ENCODE assay signal across 1 cellular context in the genomic region with DNA sequence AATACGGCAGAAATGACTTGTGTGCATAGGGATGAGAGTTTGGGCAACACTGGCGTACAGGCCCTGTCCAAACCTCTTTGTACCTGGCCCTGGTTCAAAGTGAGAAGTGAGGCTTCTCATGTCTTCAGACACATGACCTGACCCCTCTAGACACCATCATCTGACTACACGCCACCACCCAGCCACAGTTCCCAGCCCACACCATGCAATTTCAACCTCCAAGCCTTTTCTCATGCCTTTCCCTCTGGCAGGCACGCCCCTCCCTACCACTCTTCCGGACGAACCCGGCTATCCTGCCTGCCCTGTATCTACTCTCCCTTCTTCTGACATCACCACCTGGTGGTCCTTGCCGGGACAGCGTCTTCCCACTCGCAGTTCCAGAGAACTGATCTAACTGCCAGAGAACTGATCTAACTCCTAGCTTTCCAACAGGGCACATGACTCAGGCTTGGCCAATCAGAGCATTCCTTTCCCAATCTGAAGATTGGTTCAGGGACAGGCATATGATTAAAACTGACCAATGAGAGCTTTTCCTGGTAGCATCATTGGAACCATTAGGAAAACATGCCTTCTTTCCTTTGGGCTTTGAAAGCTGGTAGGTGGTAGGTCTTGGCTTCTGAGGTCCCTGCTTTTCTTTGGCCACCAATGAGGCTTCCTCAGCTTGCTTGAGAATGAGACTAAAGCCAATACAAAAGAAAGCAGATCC.
TF ChIP-seq lines count a peak whose summit lies in the region.

No MANE protein-coding gene starts in this region.

TF ChIP-seq in HepG2, 621 proteins besides CTCF, POLR2A, EP300 and RAD21 (continued from another document and continues in another):
- TF ChIP-seq, protein P1, sequence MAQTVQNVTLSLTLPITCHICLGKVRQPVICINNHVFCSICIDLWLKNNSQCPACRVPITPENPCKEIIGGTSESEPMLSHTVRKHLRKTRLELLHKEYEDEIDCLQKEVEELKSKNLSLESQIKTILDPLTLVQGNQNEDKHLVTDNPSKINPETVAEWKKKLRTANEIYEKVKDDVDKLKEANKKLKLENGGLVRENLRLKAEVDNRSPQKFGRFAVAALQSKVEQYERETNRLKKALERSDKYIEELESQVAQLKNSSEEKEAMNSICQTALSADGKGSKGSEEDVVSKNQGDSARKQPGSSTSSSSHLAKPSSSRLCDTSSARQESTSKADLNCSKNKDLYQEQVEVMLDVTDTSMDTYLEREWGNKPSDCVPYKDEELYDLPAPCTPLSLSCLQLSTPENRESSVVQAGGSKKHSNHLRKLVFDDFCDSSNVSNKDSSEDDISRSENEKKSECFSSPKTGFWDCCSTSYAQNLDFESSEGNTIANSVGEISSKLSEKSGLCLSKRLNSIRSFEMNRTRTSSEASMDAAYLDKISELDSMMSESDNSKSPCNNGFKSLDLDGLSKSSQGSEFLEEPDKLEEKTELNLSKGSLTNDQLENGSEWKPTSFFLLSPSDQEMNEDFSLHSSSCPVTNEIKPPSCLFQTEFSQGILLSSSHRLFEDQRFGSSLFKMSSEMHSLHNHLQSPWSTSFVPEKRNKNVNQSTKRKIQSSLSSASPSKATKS (CRISPR knock-in tag; IDR thresholded peaks at IDR 0.05): no peak
- no peak for TF ChIP-seq NONO (IDR thresholded peaks at IDR 0.05)
- TF ChIP-seq NONO (CRISPR knock-in tag; conservative IDR thresholded peaks at IDR 0.05): peak; percentile 60; the same call in 1 of the 2 replicates
- no peak for TF ChIP-seq ZNF567 (CRISPR knock-in tag; IDR thresholded peaks at IDR 0.05; ENCODE audit: borderline replicate concordance)
- TF ChIP-seq HCFC1 (IDR thresholded peaks at IDR 0.05; ENCODE audit: low read depth, low read length): no peak
- no peak; the same call in 1 of the 2 replicates for TF ChIP-seq ZNF329 (CRISPR knock-in tag; IDR thresholded peaks at IDR 0.05; ENCODE audit: low read depth)
- TF ChIP-seq ZNF619 (CRISPR knock-in tag; IDR thresholded peaks at IDR 0.05): no peak
- TF ChIP-seq FOSL1 (CRISPR knock-in tag; IDR thresholded peaks at IDR 0.05; ENCODE audit: borderline replicate concordance): no peak
- TF ChIP-seq, protein P2, sequence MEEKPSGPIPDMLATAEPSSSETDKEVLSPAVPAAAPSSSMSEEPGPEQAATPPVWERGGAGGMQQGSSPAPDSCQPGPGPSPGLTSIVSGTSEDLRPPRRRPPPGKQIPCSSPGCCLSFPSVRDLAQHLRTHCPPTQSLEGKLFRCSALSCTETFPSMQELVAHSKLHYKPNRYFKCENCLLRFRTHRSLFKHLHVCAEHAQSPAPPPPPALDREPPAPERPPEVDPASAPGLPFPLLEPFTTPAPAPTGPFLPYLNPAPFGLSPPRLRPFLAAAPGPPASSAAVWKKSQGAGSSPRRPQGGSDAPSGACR (CRISPR knock-in tag; IDR thresholded peaks at IDR 0.05): no peak
- no peak for TF ChIP-seq JUND (CRISPR knock-in tag; IDR thresholded peaks at IDR 0.05)
- no peak for TF ChIP-seq KLF6 (CRISPR knock-in tag; IDR thresholded peaks at IDR 0.05)
- TF ChIP-seq, protein P3, sequence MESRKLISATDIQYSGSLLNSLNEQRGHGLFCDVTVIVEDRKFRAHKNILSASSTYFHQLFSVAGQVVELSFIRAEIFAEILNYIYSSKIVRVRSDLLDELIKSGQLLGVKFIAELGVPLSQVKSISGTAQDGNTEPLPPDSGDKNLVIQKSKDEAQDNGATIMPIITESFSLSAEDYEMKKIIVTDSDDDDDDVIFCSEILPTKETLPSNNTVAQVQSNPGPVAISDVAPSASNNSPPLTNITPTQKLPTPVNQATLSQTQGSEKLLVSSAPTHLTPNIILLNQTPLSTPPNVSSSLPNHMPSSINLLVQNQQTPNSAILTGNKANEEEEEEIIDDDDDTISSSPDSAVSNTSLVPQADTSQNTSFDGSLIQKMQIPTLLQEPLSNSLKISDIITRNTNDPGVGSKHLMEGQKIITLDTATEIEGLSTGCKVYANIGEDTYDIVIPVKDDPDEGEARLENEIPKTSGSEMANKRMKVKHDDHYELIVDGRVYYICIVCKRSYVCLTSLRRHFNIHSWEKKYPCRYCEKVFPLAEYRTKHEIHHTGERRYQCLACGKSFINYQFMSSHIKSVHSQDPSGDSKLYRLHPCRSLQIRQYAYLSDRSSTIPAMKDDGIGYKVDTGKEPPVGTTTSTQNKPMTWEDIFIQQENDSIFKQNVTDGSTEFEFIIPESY (CRISPR knock-in tag; IDR thresholded peaks at IDR 0.05): no peak
- no peak for TF ChIP-seq SATB2 (CRISPR knock-in tag; IDR thresholded peaks at IDR 0.05)
- TF ChIP-seq ATM (IDR thresholded peaks at IDR 0.05; ENCODE audit: borderline replicate concordance): no peak
- peak; percentile 62; the same call in 1 of the 2 replicates for TF ChIP-seq TARDBP (CRISPR knock-in tag; IDR thresholded peaks at IDR 0.05)
- no peak; the same call in 1 of the 2 replicates for TF ChIP-seq HNF4G (IDR thresholded peaks at IDR 0.05; ENCODE audit: borderline replicate concordance, low read depth, low read length)
- TF ChIP-seq HNF4G (CRISPR knock-in tag; IDR thresholded peaks at IDR 0.05; ENCODE audit: borderline replicate concordance, low read depth): no peak
- TF ChIP-seq, protein P4, sequence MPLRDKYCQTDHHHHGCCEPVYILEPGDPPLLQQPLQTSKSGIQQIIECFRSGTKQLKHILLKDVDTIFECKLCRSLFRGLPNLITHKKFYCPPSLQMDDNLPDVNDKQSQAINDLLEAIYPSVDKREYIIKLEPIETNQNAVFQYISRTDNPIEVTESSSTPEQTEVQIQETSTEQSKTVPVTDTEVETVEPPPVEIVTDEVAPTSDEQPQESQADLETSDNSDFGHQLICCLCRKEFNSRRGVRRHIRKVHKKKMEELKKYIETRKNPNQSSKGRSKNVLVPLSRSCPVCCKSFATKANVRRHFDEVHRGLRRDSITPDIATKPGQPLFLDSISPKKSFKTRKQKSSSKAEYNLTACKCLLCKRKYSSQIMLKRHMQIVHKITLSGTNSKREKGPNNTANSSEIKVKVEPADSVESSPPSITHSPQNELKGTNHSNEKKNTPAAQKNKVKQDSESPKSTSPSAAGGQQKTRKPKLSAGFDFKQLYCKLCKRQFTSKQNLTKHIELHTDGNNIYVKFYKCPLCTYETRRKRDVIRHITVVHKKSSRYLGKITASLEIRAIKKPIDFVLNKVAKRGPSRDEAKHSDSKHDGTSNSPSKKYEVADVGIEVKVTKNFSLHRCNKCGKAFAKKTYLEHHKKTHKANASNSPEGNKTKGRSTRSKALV (CRISPR knock-in tag; IDR thresholded peaks at IDR 0.05): no peak
- TF ChIP-seq HNRNPH1 (optimal IDR thresholded peaks at IDR 0.05; ENCODE audit: low read depth, low read length): no peak
- no peak for TF ChIP-seq MAFK (conservative IDR thresholded peaks at IDR 0.05 in 1 of 2, IDR thresholded peaks at IDR 0.05 in 1 of 2; ENCODE audit: low read length in 2 of 2)
- no peak; the same call in 1 of the 2 replicates for TF ChIP-seq CEBPG (CRISPR knock-in tag; IDR thresholded peaks at IDR 0.05)
- TF ChIP-seq SAFB2 (CRISPR knock-in tag; IDR thresholded peaks at IDR 0.05; ENCODE audit: borderline replicate concordance, low read depth): no peak
- TF ChIP-seq ZNF790 (CRISPR knock-in tag; IDR thresholded peaks at IDR 0.05; ENCODE audit: borderline replicate concordance): no peak
- no peak for TF ChIP-seq TBX3 (IDR thresholded peaks at IDR 0.05; ENCODE audit: borderline replicate concordance)
- TF ChIP-seq IRF2 (CRISPR knock-in tag; IDR thresholded peaks at IDR 0.05): 0 out of 2 replicates have a peak, but pooled peaks have one; percentile 46
- TF ChIP-seq, protein P5, sequence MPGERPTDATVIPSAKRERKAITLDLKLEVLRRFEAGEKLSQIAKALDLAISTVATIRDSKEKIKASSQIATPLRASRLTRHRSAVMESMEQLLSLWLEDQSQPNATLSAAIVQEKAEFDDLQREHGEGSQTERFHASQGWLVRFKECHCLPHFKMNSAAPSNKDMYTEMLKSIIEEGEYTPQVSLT (CRISPR knock-in tag; IDR thresholded peaks at IDR 0.05; ENCODE audit: borderline replicate concordance, low read depth): no peak
- TF ChIP-seq, protein P6, sequence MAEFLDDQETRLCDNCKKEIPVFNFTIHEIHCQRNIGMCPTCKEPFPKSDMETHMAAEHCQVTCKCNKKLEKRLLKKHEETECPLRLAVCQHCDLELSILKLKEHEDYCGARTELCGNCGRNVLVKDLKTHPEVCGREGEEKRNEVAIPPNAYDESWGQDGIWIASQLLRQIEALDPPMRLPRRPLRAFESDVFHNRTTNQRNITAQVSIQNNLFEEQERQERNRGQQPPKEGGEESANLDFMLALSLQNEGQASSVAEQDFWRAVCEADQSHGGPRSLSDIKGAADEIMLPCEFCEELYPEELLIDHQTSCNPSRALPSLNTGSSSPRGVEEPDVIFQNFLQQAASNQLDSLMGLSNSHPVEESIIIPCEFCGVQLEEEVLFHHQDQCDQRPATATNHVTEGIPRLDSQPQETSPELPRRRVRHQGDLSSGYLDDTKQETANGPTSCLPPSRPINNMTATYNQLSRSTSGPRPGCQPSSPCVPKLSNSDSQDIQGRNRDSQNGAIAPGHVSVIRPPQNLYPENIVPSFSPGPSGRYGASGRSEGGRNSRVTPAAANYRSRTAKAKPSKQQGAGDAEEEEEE (CRISPR knock-in tag; IDR thresholded peaks at IDR 0.05; ENCODE audit: borderline replicate concordance): no peak
- TF ChIP-seq, protein P7, sequence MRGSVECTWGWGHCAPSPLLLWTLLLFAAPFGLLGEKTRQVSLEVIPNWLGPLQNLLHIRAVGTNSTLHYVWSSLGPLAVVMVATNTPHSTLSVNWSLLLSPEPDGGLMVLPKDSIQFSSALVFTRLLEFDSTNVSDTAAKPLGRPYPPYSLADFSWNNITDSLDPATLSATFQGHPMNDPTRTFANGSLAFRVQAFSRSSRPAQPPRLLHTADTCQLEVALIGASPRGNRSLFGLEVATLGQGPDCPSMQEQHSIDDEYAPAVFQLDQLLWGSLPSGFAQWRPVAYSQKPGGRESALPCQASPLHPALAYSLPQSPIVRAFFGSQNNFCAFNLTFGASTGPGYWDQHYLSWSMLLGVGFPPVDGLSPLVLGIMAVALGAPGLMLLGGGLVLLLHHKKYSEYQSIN (CRISPR knock-in tag; IDR thresholded peaks at IDR 0.05; ENCODE audit: borderline replicate concordance): no peak
- no peak for TF ChIP-seq PHF5A (CRISPR knock-in tag; IDR thresholded peaks at IDR 0.05; ENCODE audit: low read depth, unreplicated experiment)
- TF ChIP-seq, protein P8, sequence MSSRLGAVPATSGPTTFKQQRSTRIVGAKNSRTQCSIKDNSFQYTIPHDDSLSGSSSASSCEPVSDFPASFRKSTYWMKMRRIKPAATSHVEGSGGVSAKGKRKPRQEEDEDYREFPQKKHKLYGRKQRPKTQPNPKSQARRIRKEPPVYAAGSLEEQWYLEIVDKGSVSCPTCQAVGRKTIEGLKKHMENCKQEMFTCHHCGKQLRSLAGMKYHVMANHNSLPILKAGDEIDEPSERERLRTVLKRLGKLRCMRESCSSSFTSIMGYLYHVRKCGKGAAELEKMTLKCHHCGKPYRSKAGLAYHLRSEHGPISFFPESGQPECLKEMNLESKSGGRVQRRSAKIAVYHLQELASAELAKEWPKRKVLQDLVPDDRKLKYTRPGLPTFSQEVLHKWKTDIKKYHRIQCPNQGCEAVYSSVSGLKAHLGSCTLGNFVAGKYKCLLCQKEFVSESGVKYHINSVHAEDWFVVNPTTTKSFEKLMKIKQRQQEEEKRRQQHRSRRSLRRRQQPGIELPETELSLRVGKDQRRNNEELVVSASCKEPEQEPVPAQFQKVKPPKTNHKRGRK (CRISPR knock-in tag; IDR thresholded peaks at IDR 0.05): no peak
- 0 out of 2 replicates have a peak, but pooled peaks have one; percentile 19 for TF ChIP-seq RARA (CRISPR knock-in tag; IDR thresholded peaks at IDR 0.05)
- TF ChIP-seq, protein P9, sequence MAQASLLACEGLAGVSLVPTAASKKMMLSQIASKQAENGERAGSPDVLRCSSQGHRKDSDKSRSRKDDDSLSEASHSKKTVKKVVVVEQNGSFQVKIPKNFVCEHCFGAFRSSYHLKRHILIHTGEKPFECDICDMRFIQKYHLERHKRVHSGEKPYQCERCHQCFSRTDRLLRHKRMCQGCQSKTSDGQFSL (CRISPR knock-in tag; IDR thresholded peaks at IDR 0.05): no peak
- TF ChIP-seq ZKSCAN8 (CRISPR knock-in tag; IDR thresholded peaks at IDR 0.05; ENCODE audit: borderline replicate concordance): no peak
- TF ChIP-seq, protein P10, sequence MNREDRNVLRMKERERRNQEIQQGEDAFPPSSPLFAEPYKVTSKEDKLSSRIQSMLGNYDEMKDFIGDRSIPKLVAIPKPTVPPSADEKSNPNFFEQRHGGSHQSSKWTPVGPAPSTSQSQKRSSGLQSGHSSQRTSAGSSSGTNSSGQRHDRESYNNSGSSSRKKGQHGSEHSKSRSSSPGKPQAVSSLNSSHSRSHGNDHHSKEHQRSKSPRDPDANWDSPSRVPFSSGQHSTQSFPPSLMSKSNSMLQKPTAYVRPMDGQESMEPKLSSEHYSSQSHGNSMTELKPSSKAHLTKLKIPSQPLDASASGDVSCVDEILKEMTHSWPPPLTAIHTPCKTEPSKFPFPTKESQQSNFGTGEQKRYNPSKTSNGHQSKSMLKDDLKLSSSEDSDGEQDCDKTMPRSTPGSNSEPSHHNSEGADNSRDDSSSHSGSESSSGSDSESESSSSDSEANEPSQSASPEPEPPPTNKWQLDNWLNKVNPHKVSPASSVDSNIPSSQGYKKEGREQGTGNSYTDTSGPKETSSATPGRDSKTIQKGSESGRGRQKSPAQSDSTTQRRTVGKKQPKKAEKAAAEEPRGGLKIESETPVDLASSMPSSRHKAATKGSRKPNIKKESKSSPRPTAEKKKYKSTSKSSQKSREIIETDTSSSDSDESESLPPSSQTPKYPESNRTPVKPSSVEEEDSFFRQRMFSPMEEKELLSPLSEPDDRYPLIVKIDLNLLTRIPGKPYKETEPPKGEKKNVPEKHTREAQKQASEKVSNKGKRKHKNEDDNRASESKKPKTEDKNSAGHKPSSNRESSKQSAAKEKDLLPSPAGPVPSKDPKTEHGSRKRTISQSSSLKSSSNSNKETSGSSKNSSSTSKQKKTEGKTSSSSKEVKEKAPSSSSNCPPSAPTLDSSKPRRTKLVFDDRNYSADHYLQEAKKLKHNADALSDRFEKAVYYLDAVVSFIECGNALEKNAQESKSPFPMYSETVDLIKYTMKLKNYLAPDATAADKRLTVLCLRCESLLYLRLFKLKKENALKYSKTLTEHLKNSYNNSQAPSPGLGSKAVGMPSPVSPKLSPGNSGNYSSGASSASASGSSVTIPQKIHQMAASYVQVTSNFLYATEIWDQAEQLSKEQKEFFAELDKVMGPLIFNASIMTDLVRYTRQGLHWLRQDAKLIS (CRISPR knock-in tag; IDR thresholded peaks at IDR 0.05): no peak
